ENCODE assay signal across 20 cellular contexts in genomic region chr2:42863320-42863719, GRCh38.
A peak's percentile ranks its signal among the peaks of the same experiment; 100 is the strongest.
DNase-seq lines count a peak whose midpoint lies in the region; ATAC-seq and TF ChIP-seq lines count a peak whose summit lies in the region.
"Had no signal": no experiment of that assay in that cellular context is flagged by ENCODE, and none has a peak within 500 bp of the region (broad histone marks: within the 10 kb centered on the region; RNA-seq: fewer than 3 reads in every experiment).

No MANE protein-coding gene starts in this region.

- H3K9me3 Mint-ChIP-seq in dendritic cell treated with granulocyte-macrophage colony-stimulating factor and Interleukin-4, amounts not matched to agents 40 ng/mL and 50 ng/mL, for 4 days: peaks cover 11% of the 10 kb centered on the region
- H3K9me3 Mint-ChIP-seq in neural progenitor cell: peaks cover 13% of the 10 kb centered on the region
- H3K9me3 Mint-ChIP-seq in natural killer cell treated with Interleukin-12 subunit alpha and Interleukin-12 subunit beta and Interleukin-15 and Interleukin-18, amount 100 ng/mL, for 72 hours: no peaks in the 10 kb centered on the region

- H3K9ac ChIP-seq in neural progenitor cell: no peak overlapping the region

- H3K9me3 ChIP-seq in right cardiac atrium (ENCODE audit: control insufficient read depth, low read length) (no peaks in the 10 kb centered on the region), neural progenitor cell (ENCODE audit: low read depth) (no peaks in the 10 kb centered on the region), vagina (no peaks in the 10 kb centered on the region), MG63 (peaks cover 5% of the 10 kb centered on the region)
- H3K9me3 ChIP-seq: BE2C, HAP-1 had no signal

- H3K27ac Mint-ChIP-seq in dendritic cell treated with granulocyte-macrophage colony-stimulating factor and Interleukin-4, amounts not matched to agents 40 ng/mL and 50 ng/mL, for 4 days: peak overlapping the region; percentile 68
- H3K27ac Mint-ChIP-seq in neural progenitor cell: peak overlapping the region; percentile 57
- no peak overlapping the region for H3K27ac Mint-ChIP-seq in natural killer cell treated with Interleukin-12 subunit alpha and Interleukin-12 subunit beta and Interleukin-15 and Interleukin-18, amount 100 ng/mL, for 72 hours
- H3K27ac Mint-ChIP-seq: CD4-positive, CD25-positive, alpha-beta regulatory T cell; CD8-positive, alpha-beta memory T cell had no signal

- H3K79me2 ChIP-seq in neural progenitor cell (ENCODE audit: low read depth): no peaks in the 10 kb centered on the region

- no peaks in the 10 kb centered on the region for H3K27me3 Mint-ChIP-seq in dendritic cell treated with granulocyte-macrophage colony-stimulating factor and Interleukin-4, amounts not matched to agents 40 ng/mL and 50 ng/mL, for 4 days
- peaks cover 7% of the 10 kb centered on the region for H3K27me3 Mint-ChIP-seq in neural progenitor cell (ENCODE audit: insufficient read depth, low read depth)
- H3K27me3 Mint-ChIP-seq in natural killer cell treated with Interleukin-12 subunit alpha and Interleukin-12 subunit beta and Interleukin-15 and Interleukin-18, amount 100 ng/mL, for 72 hours: no peaks in the 10 kb centered on the region

- DNase-seq in right cardiac atrium (no peak), left ventricle myocardium superior (no peak), neural progenitor cell (ENCODE audit: low spot score) (no peak), vagina (ENCODE audit: extremely low spot score in 2 of 2) (no peak), MG63 (no peak)
- no peak for DNase-seq in natural killer cell treated with Interleukin-12 subunit alpha and Interleukin-12 subunit beta and Interleukin-15 and Interleukin-18, amount 100 ng/mL, for 72 hours (ENCODE audit: low spot score)
- DNase-seq: ACHN; BE2C; C1 segment of cervical spinal cord; CD4-positive, CD25-positive, alpha-beta regulatory T cell; CD8-positive, alpha-beta memory T cell; COR-L47; DMS 273 treated with DMSO at 0.1 percent for 48 hours; DMS53; DND-41; EL had no signal

- H3K4me1 Mint-ChIP-seq in dendritic cell treated with granulocyte-macrophage colony-stimulating factor and Interleukin-4, amounts not matched to agents 40 ng/mL and 50 ng/mL, for 4 days (ENCODE audit: low read depth): peaks cover 41% of the 10 kb centered on the region
- no peaks in the 10 kb centered on the region for H3K4me1 Mint-ChIP-seq in neural progenitor cell
- peaks cover 4% of the 10 kb centered on the region in 2 donors for H3K4me1 Mint-ChIP-seq in natural killer cell treated with Interleukin-12 subunit alpha and Interleukin-12 subunit beta and Interleukin-15 and Interleukin-18, amount 100 ng/mL, for 72 hours (ENCODE audit: low read depth in 2 of 2)
- H3K4me1 Mint-ChIP-seq: CD4-positive, CD25-positive, alpha-beta regulatory T cell; CD8-positive, alpha-beta memory T cell had no signal

- WGBS in right cardiac atrium: 73% methylated on average over 10 of the region's 10 CpGs

- no peaks in the 10 kb centered on the region for H4K20me1 ChIP-seq in neural progenitor cell (ENCODE audit: low read depth)

- no peaks in the 10 kb centered on the region for H3F3A ChIP-seq in neural progenitor cell (ENCODE audit: low read depth)

- H3K27ac ChIP-seq in right cardiac atrium (ENCODE audit: low read length): peak overlapping the region; percentile 71
- H3K27ac ChIP-seq in neural progenitor cell: no peak overlapping the region
- peak overlapping the region; percentile 32 for H3K27ac ChIP-seq in vagina

- H3K27me3 ChIP-seq in right cardiac atrium (ENCODE audit: control insufficient read depth, insufficient read depth) (no peaks in the 10 kb centered on the region), neural progenitor cell (no peaks in the 10 kb centered on the region), vagina (no peaks in the 10 kb centered on the region), MG63 (no peaks in the 10 kb centered on the region)
- H3K27me3 ChIP-seq: BE2C had no signal

- intact Hi-C loops in right cardiac atrium (cut with DNase I) (loop anchor here in 1 of 4 donors (5.0 kb wide), 1 partner anchor 84 kb away; no protein-coding TSS in a partner anchor), left ventricle myocardium superior (cut with micrococcal nuclease) (loop anchor here (10.0 kb wide), 1 partner anchor 51 kb away; no protein-coding TSS in a partner anchor), vagina (cut with DNase I) (loop anchor here (10.0 kb wide), 1 partner anchor 361 kb away; the partner anchor contains the start of gene ZFP36L2)
- intact Hi-C loops in dendritic cell treated with granulocyte-macrophage colony-stimulating factor and Interleukin-4, amounts not matched to agents 40 ng/mL and 50 ng/mL, for 4 days (cut with micrococcal nuclease): no loop called here

- no peak overlapping the region for H2AFZ ChIP-seq in neural progenitor cell (replicated peaks)

- no peak overlapping the region for H3K4me2 ChIP-seq in neural progenitor cell

- H3K36me3 ChIP-seq in neural progenitor cell (no peaks in the 10 kb centered on the region), vagina (no peaks in the 10 kb centered on the region), MG63 (no peaks in the 10 kb centered on the region)
- H3K36me3 ChIP-seq: BE2C, HAP-1 had no signal

- TF ChIP-seq CTCF in neural progenitor cell (IDR thresholded peaks at IDR 0.05): no peak
- no peak for TF ChIP-seq CTCF in vagina (IDR thresholded peaks at IDR 0.05)

- no peak overlapping the region for H3K4me3 Mint-ChIP-seq in dendritic cell treated with granulocyte-macrophage colony-stimulating factor and Interleukin-4, amounts not matched to agents 40 ng/mL and 50 ng/mL, for 4 days
- no peak overlapping the region for H3K4me3 Mint-ChIP-seq in neural progenitor cell
- no peak overlapping the region for H3K4me3 Mint-ChIP-seq in natural killer cell treated with Interleukin-12 subunit alpha and Interleukin-12 subunit beta and Interleukin-15 and Interleukin-18, amount 100 ng/mL, for 72 hours
- H3K4me3 Mint-ChIP-seq: CD4-positive, CD25-positive, alpha-beta regulatory T cell; CD8-positive, alpha-beta memory T cell had no signal

- ATAC-seq in right cardiac atrium (no peak), left ventricle myocardium superior (no peak), GM18858 (IDR thresholded peaks at IDR 0.05; ENCODE audit: unreplicated experiment) (no peak)
- no peak for ATAC-seq in natural killer cell treated with Interleukin-12 subunit alpha and Interleukin-12 subunit beta and Interleukin-15 and Interleukin-18, amount 100 ng/mL, for 72 hours
- ATAC-seq: GM12878 had no signal

- peaks cover 9% of the 10 kb centered on the region for H3K36me3 Mint-ChIP-seq in dendritic cell treated with granulocyte-macrophage colony-stimulating factor and Interleukin-4, amounts not matched to agents 40 ng/mL and 50 ng/mL, for 4 days (ENCODE audit: low read depth)
- H3K36me3 Mint-ChIP-seq in neural progenitor cell: no peaks in the 10 kb centered on the region
- H3K36me3 Mint-ChIP-seq in natural killer cell treated with Interleukin-12 subunit alpha and Interleukin-12 subunit beta and Interleukin-15 and Interleukin-18, amount 100 ng/mL, for 72 hours: no peaks in the 10 kb centered on the region
- H3K36me3 Mint-ChIP-seq: CD4-positive, CD25-positive, alpha-beta regulatory T cell had no signal

- peaks cover 5% of the 10 kb centered on the region for H3K4me1 ChIP-seq in right cardiac atrium (ENCODE audit: control insufficient read depth, insufficient read depth, low read length)
- H3K4me1 ChIP-seq in neural progenitor cell: peaks cover 16% of the 10 kb centered on the region
- H3K4me1 ChIP-seq in vagina: peaks cover 42% of the 10 kb centered on the region
- H3K4me1 ChIP-seq: BE2C, HAP-1 had no signal

- no peak for TF ChIP-seq POLR2A in vagina (IDR thresholded peaks at IDR 0.05)

- H3K4me3 ChIP-seq in right cardiac atrium (ENCODE audit: low read length) (no peak overlapping the region), neural progenitor cell (no peak overlapping the region), vagina (no peak overlapping the region), MG63 (no peak overlapping the region)
- H3K4me3 ChIP-seq: GM12878, HAP-1 had no signal

Comparison
In these comparisons a context has a peak if more than half of its experiments do, and no peak if none do; other contexts are left out.
1. H3K27ac Mint-ChIP-seq: peak in dendritic cell treated with granulocyte-macrophage colony-stimulating factor and Interleukin-4, amounts not matched to agents 40 ng/mL and 50 ng/mL, for 4 days (single experiment) and neural progenitor cell (single experiment); none in natural killer cell treated with Interleukin-12 subunit alpha and Interleukin-12 subunit beta and Interleukin-15 and Interleukin-18, amount 100 ng/mL, for 72 hours (0 of 2).